Comparison of ENCODE assay signal across 2 cellular contexts in the genomic region with DNA sequence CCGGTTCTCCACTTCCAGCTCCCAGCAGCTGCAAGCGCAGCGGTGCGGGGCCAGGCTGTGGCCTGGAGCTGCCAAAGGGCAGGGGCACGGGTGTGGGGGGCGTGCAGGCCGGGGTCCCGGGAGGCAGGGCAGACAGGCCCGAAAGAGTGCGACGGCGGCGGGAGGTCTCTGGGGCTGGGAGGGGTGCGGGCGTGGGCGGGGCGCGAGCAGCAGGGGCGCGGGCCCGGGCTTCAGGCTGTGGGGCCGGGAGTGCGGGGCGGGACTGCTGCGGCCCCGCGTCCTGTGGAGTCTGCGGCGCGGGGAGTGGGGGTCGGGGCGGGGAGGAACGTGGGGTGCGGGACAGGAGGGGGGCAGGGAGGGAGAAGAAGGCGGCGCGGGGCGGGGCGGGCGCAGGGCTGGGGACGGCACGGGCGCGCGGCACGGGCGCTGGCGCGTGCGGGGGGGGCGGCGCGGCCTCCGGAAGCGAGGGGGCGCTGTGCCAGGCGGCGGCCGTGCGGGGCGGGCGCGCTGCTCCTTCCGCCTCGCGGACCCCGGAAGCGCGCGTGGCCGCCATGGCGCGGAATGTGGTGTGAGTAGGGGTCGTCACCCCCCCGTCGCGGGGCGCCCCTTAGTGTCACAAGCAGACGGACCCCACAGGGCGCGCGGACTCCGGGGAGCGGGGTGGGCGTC.
TF ChIP-seq lines count a peak whose summit lies in the region.

TSS of gene MRPL23 (plus strand) at position 521 of the 669 bp plus-strand sequence. CDS start at position 552, 31 bp downstream.

TF ChIP-seq in IMR-90, 13 proteins besides CTCF, POLR2A, EP300 and RAD21:
- TF ChIP-seq SMC3 (IDR thresholded peaks at IDR 0.05; ENCODE audit: low read depth, low read length) (no peak), CHD1 (IDR thresholded peaks at IDR 0.05; ENCODE audit: low read depth, low read length) (no peak), FOS (IDR thresholded peaks at IDR 0.05; ENCODE audit: low read depth, low read length) (no peak), MXI1 (IDR thresholded peaks at IDR 0.05; ENCODE audit: borderline replicate concordance, low read depth, low read length) (no peak), ELK1 (IDR thresholded peaks at IDR 0.05; ENCODE audit: borderline replicate concordance, low read depth, low read length) (no peak), CEBPB (IDR thresholded peaks at IDR 0.05; ENCODE audit: low read depth, low read length) (no peak), MAFK (IDR thresholded peaks at IDR 0.05; ENCODE audit: low read depth, low read length) (no peak), RFX5 (IDR thresholded peaks at IDR 0.05; ENCODE audit: low read depth, low read length) (no peak), RCOR1 (IDR thresholded peaks at IDR 0.05; ENCODE audit: insufficient replicate concordance, low read length) (no peak)

TF ChIP-seq in H1, 55 proteins besides CTCF, POLR2A, EP300 and RAD21:
- TF ChIP-seq SRF (IDR thresholded peaks at IDR 0.05; ENCODE audit: low read depth, low read length) (no peak), SP1 (IDR thresholded peaks at IDR 0.05; ENCODE audit: low read depth, low read length) (no peak), CBX8 (IDR thresholded peaks at IDR 0.05; ENCODE audit: borderline replicate concordance, low read depth, low read length) (no peak), CHD1 (IDR thresholded peaks at IDR 0.05; ENCODE audit: low read depth, low read length) (no peak)
